ENCODE assay signal across 18 cellular contexts in genomic region chr12:80154261-80154660, GRCh38. TPM values are rescaled to one million over a fixed set of nuclear protein-coding genes. Genes with fewer than 3 reads are reported as not detected.
DNase-seq lines count a peak whose midpoint lies in the region; ATAC-seq, FAIRE-seq and TF ChIP-seq lines count a peak whose summit lies in the region.
"Had no signal": no experiment of that assay in that cellular context is flagged by ENCODE, and none has a peak within 500 bp of the region (broad histone marks: within the 10 kb centered on the region; RNA-seq: fewer than 3 reads in every experiment).

No MANE protein-coding gene starts in this region.

- CTCF ChIA-PET in A549 (lab: Yijun Ruan, JAX), result interaction anchor here (1.5 kb wide), 1 partner anchor 33 kb away, joined by 3 read pairs; no protein-coding TSS in a partner anchor

- TF ChIP-seq CTCF in A549 (IDR thresholded peaks at IDR 0.05) (no peak), choroid plexus epithelial cell (conservative IDR thresholded peaks at IDR 0.05; ENCODE audit: low read depth, low read length) (no peak)

- no peak for ATAC-seq in A549
- ATAC-seq in GM19452 (IDR thresholded peaks at IDR 0.05; ENCODE audit: unreplicated experiment), result peak; percentile 55
- no peak for ATAC-seq in GM19035 (IDR thresholded peaks at IDR 0.05; ENCODE audit: unreplicated experiment)
- ATAC-seq: left colon, mucosa of descending colon, right lobe of liver had no signal

- no peak for FAIRE-seq in A549 (lab: Jason Lieb, UNC)

- H3K4me1 ChIP-seq in A549, result no peaks in the 10 kb centered on the region
- H3K4me1 ChIP-seq: right lobe of liver had no signal

- 5% methylated on average over 1 of the region's 1 CpG for WGBS in A549 (ENCODE audit: missing lambda C conversion rate)

- no peak overlapping the region for H3K27ac ChIP-seq in A549
- H3K27ac ChIP-seq: right lobe of liver had no signal

- TF ChIP-seq POLR2A in A549 (IDR thresholded peaks at IDR 0.05; ENCODE audit: low read length), result no peak

- no peaks in the 10 kb centered on the region for H3K9me3 ChIP-seq in A549
- H3K9me3 ChIP-seq: mucosa of descending colon, right lobe of liver had no signal

- H3K4me3 ChIP-seq in A549 (no peak overlapping the region), choroid plexus epithelial cell (ENCODE audit: low read depth, low read length) (no peak overlapping the region)
- H3K4me3 ChIP-seq: mucosa of descending colon, right lobe of liver had no signal

- H3K4me2 ChIP-seq in A549, result 0 out of 3 replicates have a peak overlapping the region, but pooled peaks have one; percentile 3

- POLR2A ChIA-PET in A549 (lab: Yijun Ruan, JAX), result no interaction called here

- no peak for TF ChIP-seq EP300 in A549 (IDR thresholded peaks at IDR 0.05)

- DNase-seq in A549 (ENCODE audit: low read depth in 1 of 2, low spot score in 1 of 2) (peak in 1 of 2 experiments; percentile 5), NCI-H69 (lab: John Stamatoyannopoulos, UW) (peak; percentile 50), choroid plexus epithelial cell (ENCODE audit: low read depth) (peak; percentile 60), COLO668 (lab: John Stamatoyannopoulos, UW; ENCODE audit: unreplicated experiment) (no peak), midbrain (lab: John Stamatoyannopoulos, UW) (no peak), DMS79 treated with DMSO at 0.1 percent for 48 hours (lab: John Stamatoyannopoulos, UW) (no peak)
- DNase-seq: activated naive CD4-positive, alpha-beta T cell treated with anti-CD3 and anti-CD28 coated beads for 36 hours; CD8-positive, alpha-beta memory T cell; hypothalamus; KBM-7; left colon; mucosa of descending colon; NCI-H1417 treated with DMSO at 0.1 percent for 48 hours; NCI-H226; right lobe of liver; SIG-M5 had no signal

- no peak for TF ChIP-seq RAD21 in A549 (conservative IDR thresholded peaks at IDR 0.05 in 1 of 2, IDR thresholded peaks at IDR 0.05 in 1 of 2)

TF ChIP-seq in A549, 52 proteins besides CTCF, POLR2A, EP300 and RAD21:
- TF ChIP-seq MYC (IDR thresholded peaks at IDR 0.05; ENCODE audit: borderline replicate concordance, low read length) (no peak), PBX3 (IDR thresholded peaks at IDR 0.05) (no peak), ZSCAN20 (CRISPR knock-in tag; IDR thresholded peaks at IDR 0.05) (no peak), HOXB5 (CRISPR knock-in tag; IDR thresholded peaks at IDR 0.05) (no peak), ZFP36 (IDR thresholded peaks at IDR 0.05; ENCODE audit: borderline replicate concordance, partially characterized antibody) (no peak), HOXB13 (CRISPR knock-in tag; IDR thresholded peaks at IDR 0.05; ENCODE audit: low read depth) (no peak), EHF (CRISPR knock-in tag; IDR thresholded peaks at IDR 0.05) (no peak), FOSL2 (IDR thresholded peaks at IDR 0.05) (no peak), FOSL2 (CRISPR knock-in tag; IDR thresholded peaks at IDR 0.05) (no peak), JUN (IDR thresholded peaks at IDR 0.05) (no peak), FOXS1 (CRISPR knock-in tag; IDR thresholded peaks at IDR 0.05) (no peak)
- TF ChIP-seq, protein P1, sequence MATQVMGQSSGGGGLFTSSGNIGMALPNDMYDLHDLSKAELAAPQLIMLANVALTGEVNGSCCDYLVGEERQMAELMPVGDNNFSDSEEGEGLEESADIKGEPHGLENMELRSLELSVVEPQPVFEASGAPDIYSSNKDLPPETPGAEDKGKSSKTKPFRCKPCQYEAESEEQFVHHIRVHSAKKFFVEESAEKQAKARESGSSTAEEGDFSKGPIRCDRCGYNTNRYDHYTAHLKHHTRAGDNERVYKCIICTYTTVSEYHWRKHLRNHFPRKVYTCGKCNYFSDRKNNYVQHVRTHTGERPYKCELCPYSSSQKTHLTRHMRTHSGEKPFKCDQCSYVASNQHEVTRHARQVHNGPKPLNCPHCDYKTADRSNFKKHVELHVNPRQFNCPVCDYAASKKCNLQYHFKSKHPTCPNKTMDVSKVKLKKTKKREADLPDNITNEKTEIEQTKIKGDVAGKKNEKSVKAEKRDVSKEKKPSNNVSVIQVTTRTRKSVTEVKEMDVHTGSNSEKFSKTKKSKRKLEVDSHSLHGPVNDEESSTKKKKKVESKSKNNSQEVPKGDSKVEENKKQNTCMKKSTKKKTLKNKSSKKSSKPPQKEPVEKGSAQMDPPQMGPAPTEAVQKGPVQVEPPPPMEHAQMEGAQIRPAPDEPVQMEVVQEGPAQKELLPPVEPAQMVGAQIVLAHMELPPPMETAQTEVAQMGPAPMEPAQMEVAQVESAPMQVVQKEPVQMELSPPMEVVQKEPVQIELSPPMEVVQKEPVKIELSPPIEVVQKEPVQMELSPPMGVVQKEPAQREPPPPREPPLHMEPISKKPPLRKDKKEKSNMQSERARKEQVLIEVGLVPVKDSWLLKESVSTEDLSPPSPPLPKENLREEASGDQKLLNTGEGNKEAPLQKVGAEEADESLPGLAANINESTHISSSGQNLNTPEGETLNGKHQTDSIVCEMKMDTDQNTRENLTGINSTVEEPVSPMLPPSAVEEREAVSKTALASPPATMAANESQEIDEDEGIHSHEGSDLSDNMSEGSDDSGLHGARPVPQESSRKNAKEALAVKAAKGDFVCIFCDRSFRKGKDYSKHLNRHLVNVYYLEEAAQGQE (IDR thresholded peaks at IDR 0.05), result no peak

RNA-seq across cellular contexts. Expression of gene OTOGL, which starts 54.9 kb away (rescaled TPM):
- polyA plus RNA-seq in A549 (2011; rRNA removed) (0.04 TPM in 2 replicates), A549 (2017; fragmentation: RNase III; extraction: RNeasy Plus Mini Kit Qiagen cat#74134 plus additional on column Dnase treatment) (not detected in 3 replicates)
- under 0.01 TPM in 1 of 2 replicates, not detected in the other for polyA plus RNA-seq in A549 (2012; cell fraction: cytosol; rRNA removed)
- polyA plus RNA-seq in A549 (2012; cell fraction: nucleus; rRNA removed), result not detected in 2 replicates
- polyA minus RNA-seq in A549 (2011; rRNA and poly(A)+ RNA removed), result 0.05 TPM in 1 of 2 replicates, not detected in the other
- polyA plus RNA-seq: CD8-positive, alpha-beta memory T cell had no signal

Comparison
In these comparisons a context has a peak if more than half of its experiments do, and no peak if none do; other contexts are left out.
1. DNase-seq: peak in NCI-H69 (single experiment) and choroid plexus epithelial cell (single experiment); none in COLO668 (single experiment), midbrain (single experiment) and DMS79 treated with DMSO at 0.1 percent for 48 hours (single experiment).